ENCODE assay signal across 1 cellular context in the genomic region with DNA sequence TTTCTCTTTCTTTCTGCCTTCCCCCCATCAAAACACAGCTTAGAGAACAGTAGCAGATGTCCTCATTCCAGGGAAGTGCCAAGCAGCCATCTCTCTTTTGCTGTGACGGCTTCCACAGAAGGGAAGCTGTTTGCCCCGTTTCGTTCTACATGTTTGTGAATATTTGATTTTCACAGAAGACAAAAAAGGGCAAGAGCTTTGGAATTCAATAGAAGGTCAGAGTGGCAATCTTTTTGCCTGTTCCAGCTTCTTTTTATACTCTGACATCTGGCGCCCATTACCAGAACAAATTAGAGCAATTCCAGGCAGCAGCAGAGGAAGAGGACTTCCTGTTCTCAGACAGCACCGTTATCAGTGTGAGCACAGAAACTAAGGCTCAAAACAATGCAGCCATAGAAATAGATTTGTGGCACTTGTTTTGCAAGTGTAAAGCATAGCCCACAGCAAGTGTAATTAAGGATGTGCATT.
TF ChIP-seq lines count a peak whose summit lies in the region.

No MANE protein-coding gene starts in this region.

TF ChIP-seq in neural cell, 6 proteins besides CTCF, POLR2A, EP300 and RAD21 (continued from another document):
- TF ChIP-seq, protein P1, sequence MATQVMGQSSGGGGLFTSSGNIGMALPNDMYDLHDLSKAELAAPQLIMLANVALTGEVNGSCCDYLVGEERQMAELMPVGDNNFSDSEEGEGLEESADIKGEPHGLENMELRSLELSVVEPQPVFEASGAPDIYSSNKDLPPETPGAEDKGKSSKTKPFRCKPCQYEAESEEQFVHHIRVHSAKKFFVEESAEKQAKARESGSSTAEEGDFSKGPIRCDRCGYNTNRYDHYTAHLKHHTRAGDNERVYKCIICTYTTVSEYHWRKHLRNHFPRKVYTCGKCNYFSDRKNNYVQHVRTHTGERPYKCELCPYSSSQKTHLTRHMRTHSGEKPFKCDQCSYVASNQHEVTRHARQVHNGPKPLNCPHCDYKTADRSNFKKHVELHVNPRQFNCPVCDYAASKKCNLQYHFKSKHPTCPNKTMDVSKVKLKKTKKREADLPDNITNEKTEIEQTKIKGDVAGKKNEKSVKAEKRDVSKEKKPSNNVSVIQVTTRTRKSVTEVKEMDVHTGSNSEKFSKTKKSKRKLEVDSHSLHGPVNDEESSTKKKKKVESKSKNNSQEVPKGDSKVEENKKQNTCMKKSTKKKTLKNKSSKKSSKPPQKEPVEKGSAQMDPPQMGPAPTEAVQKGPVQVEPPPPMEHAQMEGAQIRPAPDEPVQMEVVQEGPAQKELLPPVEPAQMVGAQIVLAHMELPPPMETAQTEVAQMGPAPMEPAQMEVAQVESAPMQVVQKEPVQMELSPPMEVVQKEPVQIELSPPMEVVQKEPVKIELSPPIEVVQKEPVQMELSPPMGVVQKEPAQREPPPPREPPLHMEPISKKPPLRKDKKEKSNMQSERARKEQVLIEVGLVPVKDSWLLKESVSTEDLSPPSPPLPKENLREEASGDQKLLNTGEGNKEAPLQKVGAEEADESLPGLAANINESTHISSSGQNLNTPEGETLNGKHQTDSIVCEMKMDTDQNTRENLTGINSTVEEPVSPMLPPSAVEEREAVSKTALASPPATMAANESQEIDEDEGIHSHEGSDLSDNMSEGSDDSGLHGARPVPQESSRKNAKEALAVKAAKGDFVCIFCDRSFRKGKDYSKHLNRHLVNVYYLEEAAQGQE (IDR thresholded peaks at IDR 0.05; ENCODE audit: borderline replicate concordance), result no peak
- TF ChIP-seq TAF1 (IDR thresholded peaks at IDR 0.05; ENCODE audit: low read depth) (no peak), POLR2AphosphoS5 (IDR thresholded peaks at IDR 0.05) (no peak)
